ENCODE assay signal across 26 cellular contexts in genomic region chr10:71203124-71203523, GRCh38. TPM values are rescaled to one million over a fixed set of nuclear protein-coding genes. Genes with fewer than 3 reads are reported as not detected.
"Had no signal": no experiment of that assay in that cellular context is flagged by ENCODE, and none has a peak within 500 bp of the region (broad histone marks: within the 10 kb centered on the region; RNA-seq: fewer than 3 reads in every experiment).

No MANE protein-coding gene starts in this region.

- H3K9me3 ChIP-seq: mucosa of descending colon, pancreas, prostate gland, thyroid gland, vagina had no signal

- H3K4me1 ChIP-seq: lower lobe of right lung, pancreas, prostate gland, right lobe of liver, stomach, testis, thyroid gland, transverse colon, upper lobe of left lung, vagina had no signal

- H3K27me3 ChIP-seq: pancreas, right lobe of liver, testis, thyroid gland, upper lobe of left lung, vagina had no signal

- H3K27ac ChIP-seq: lower lobe of right lung, pancreas, prostate gland, right lobe of liver, stomach, testis, thyroid gland, transverse colon, upper lobe of left lung, vagina had no signal

- ATAC-seq: mucosa of descending colon; naive thymus-derived CD4-positive, alpha-beta T cell; pancreas; right lobe of liver; stimulated activated memory B cell treated with anti-CD40 and anti-IgM and Interleukin-4, amounts not matched to agents 10 μg/mL and 1 μg/mL and 100 μg/mL, for 72 hours had no signal

- H3K4me3 ChIP-seq: lower lobe of right lung, mucosa of descending colon, pancreas, prostate gland, right lobe of liver, smooth muscle cell, stomach, testis, thyroid gland, transverse colon, upper lobe of left lung, vagina had no signal

- DNase-seq: hypothalamus; immature natural killer cell; kidney; lower lobe of right lung; mesenchymal stem cell; midbrain; mucosa of descending colon; naive thymus-derived CD4-positive, alpha-beta T cell; nucleus accumbens; pancreas; retina; right lobe of liver; stimulated activated CD4-positive, alpha-beta T cell treated with anti-CD3 and anti-CD28 coated beads, Interleukin-1b, Interleukin-23, amount 100 ng/mL, for 48 hours; stimulated activated CD4-positive, alpha-beta T cell treated with anti-CD3 and anti-CD28 coated beads, Interleukin-2, amount 100 ng/mL, for 48 hours; stimulated activated CD4-positive, alpha-beta T cell treated with anti-CD3 and anti-CD28 coated beads, Interleukin-4, amount 100 ng/mL, for 4 hours; stimulated activated CD8-positive, alpha-beta memory T cell treated with anti-CD3 and anti-CD28 coated beads, Interleukin-4, amount 100 ng/mL, for 48 hours; stimulated activated naive CD4-positive, alpha-beta T cell treated with Interleukin-2 at 50 U/mL for 16 hours; stomach; testis; thyroid gland; transverse colon; upper lobe of left lung had no signal

- H3K36me3 ChIP-seq: lower lobe of right lung, pancreas, prostate gland, right lobe of liver, stomach, thyroid gland, transverse colon, upper lobe of left lung, vagina had no signal

RNA-seq across cellular contexts. Expression of gene UNC5B, which starts 9.2 kb away (rescaled TPM):
- polyA plus RNA-seq: naive thymus-derived CD4-positive, alpha-beta T cell had no signal
